ENCODE assay signal across 1 cellular context in the genomic region with DNA sequence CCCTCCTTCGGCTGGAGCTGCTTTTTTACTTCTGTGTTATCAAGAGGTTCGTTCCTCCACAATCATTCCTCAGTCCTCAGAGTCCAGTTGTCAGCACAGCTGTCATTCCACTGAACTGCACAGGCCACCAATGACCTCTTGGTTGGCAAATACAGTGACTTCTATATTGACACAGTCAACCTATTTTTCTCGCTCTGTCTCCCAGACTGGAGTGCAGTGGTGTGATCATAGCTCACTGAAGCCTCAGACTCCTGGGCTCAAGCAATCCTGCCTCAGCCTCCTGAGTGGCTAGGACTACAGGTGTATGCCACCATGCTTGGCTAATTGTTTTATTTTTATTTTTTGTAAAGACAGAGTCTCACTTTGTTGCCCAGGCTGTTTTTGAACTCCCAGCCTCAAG.
TF ChIP-seq lines count a peak whose summit lies in the region.

No MANE protein-coding gene starts in this region.

TF ChIP-seq in HepG2, 621 proteins besides CTCF, POLR2A, EP300 and RAD21 (continued from another document):
- TF ChIP-seq, protein P1, sequence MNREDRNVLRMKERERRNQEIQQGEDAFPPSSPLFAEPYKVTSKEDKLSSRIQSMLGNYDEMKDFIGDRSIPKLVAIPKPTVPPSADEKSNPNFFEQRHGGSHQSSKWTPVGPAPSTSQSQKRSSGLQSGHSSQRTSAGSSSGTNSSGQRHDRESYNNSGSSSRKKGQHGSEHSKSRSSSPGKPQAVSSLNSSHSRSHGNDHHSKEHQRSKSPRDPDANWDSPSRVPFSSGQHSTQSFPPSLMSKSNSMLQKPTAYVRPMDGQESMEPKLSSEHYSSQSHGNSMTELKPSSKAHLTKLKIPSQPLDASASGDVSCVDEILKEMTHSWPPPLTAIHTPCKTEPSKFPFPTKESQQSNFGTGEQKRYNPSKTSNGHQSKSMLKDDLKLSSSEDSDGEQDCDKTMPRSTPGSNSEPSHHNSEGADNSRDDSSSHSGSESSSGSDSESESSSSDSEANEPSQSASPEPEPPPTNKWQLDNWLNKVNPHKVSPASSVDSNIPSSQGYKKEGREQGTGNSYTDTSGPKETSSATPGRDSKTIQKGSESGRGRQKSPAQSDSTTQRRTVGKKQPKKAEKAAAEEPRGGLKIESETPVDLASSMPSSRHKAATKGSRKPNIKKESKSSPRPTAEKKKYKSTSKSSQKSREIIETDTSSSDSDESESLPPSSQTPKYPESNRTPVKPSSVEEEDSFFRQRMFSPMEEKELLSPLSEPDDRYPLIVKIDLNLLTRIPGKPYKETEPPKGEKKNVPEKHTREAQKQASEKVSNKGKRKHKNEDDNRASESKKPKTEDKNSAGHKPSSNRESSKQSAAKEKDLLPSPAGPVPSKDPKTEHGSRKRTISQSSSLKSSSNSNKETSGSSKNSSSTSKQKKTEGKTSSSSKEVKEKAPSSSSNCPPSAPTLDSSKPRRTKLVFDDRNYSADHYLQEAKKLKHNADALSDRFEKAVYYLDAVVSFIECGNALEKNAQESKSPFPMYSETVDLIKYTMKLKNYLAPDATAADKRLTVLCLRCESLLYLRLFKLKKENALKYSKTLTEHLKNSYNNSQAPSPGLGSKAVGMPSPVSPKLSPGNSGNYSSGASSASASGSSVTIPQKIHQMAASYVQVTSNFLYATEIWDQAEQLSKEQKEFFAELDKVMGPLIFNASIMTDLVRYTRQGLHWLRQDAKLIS (CRISPR knock-in tag; IDR thresholded peaks at IDR 0.05): no peak
- TF ChIP-seq NONO (IDR thresholded peaks at IDR 0.05) (no peak), NONO (CRISPR knock-in tag; conservative IDR thresholded peaks at IDR 0.05) (peak; percentile 49; the same call in 1 of the 2 replicates), ZNF577 (CRISPR knock-in tag; IDR thresholded peaks at IDR 0.05; ENCODE audit: borderline replicate concordance, low read depth) (no peak), ZBTB3 (CRISPR knock-in tag; IDR thresholded peaks at IDR 0.05; ENCODE audit: borderline replicate concordance, low read depth) (peak; percentile 94; the same call in 1 of the 2 replicates), HNF4A (CRISPR knock-in tag; IDR thresholded peaks at IDR 0.05) (peak; percentile 73; the same call in 1 of the 2 replicates), ZSCAN21 (CRISPR knock-in tag; IDR thresholded peaks at IDR 0.05; ENCODE audit: borderline replicate concordance) (no peak), ZNF557 (CRISPR knock-in tag; IDR thresholded peaks at IDR 0.05) (no peak), ZNF431 (CRISPR knock-in tag; IDR thresholded peaks at IDR 0.05; ENCODE audit: borderline replicate concordance, low read depth) (no peak), KMT2A (CRISPR knock-in tag; IDR thresholded peaks at IDR 0.05) (0 out of 2 replicates have a peak, but pooled peaks have one; percentile 23), ZNF790 (CRISPR knock-in tag; IDR thresholded peaks at IDR 0.05; ENCODE audit: borderline replicate concordance) (no peak), ZNF143 (CRISPR knock-in tag; IDR thresholded peaks at IDR 0.05) (0 out of 2 replicates have a peak, but pooled peaks have one; percentile 25), MAFG (CRISPR knock-in tag; IDR thresholded peaks at IDR 0.05) (no peak), TRIM24 (CRISPR knock-in tag; IDR thresholded peaks at IDR 0.05) (no peak), FOXK1 (CRISPR knock-in tag; IDR thresholded peaks at IDR 0.05; ENCODE audit: borderline replicate concordance, low read depth) (peak; percentile 66; the same call in 1 of the 2 replicates), HMGA1 (CRISPR knock-in tag; conservative IDR thresholded peaks at IDR 0.05) (no peak), SPEN (CRISPR knock-in tag; IDR thresholded peaks at IDR 0.05; ENCODE audit: low read depth) (0 out of 2 replicates have a peak, but pooled peaks have one; percentile 33), MEIS2 (CRISPR knock-in tag; IDR thresholded peaks at IDR 0.05) (peak; percentile 88), ZNF460 (CRISPR knock-in tag; IDR thresholded peaks at IDR 0.05; ENCODE audit: borderline replicate concordance) (peak; percentile 64; the same call in 1 of the 2 replicates), ZBTB7B (CRISPR knock-in tag; IDR thresholded peaks at IDR 0.05) (peak; percentile 72), KLF9 (CRISPR knock-in tag; IDR thresholded peaks at IDR 0.05; ENCODE audit: low read depth) (no peak), ZNF331 (CRISPR knock-in tag; IDR thresholded peaks at IDR 0.05) (peak; percentile 80; the same call in 1 of the 2 replicates), FOSL2 (CRISPR knock-in tag; IDR thresholded peaks at IDR 0.05) (peak; percentile 76), KAT8 (CRISPR knock-in tag; IDR thresholded peaks at IDR 0.05) (peak; percentile 52)
- TF ChIP-seq, protein P2, sequence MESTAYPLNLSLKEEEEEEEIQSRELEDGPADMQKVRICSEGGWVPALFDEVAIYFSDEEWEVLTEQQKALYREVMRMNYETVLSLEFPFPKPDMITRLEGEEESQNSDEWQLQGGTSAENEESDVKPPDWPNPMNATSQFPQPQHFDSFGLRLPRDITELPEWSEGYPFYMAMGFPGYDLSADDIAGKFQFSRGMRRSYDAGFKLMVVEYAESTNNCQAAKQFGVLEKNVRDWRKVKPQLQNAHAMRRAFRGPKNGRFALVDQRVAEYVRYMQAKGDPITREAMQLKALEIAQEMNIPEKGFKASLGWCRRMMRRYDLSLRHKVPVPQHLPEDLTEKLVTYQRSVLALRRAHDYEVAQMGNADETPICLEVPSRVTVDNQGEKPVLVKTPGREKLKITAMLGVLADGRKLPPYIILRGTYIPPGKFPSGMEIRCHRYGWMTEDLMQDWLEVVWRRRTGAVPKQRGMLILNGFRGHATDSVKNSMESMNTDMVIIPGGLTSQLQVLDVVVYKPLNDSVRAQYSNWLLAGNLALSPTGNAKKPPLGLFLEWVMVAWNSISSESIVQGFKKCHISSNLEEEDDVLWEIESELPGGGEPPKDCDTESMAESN (CRISPR knock-in tag; conservative IDR thresholded peaks at IDR 0.05): no peak
- TF ChIP-seq, protein P3, sequence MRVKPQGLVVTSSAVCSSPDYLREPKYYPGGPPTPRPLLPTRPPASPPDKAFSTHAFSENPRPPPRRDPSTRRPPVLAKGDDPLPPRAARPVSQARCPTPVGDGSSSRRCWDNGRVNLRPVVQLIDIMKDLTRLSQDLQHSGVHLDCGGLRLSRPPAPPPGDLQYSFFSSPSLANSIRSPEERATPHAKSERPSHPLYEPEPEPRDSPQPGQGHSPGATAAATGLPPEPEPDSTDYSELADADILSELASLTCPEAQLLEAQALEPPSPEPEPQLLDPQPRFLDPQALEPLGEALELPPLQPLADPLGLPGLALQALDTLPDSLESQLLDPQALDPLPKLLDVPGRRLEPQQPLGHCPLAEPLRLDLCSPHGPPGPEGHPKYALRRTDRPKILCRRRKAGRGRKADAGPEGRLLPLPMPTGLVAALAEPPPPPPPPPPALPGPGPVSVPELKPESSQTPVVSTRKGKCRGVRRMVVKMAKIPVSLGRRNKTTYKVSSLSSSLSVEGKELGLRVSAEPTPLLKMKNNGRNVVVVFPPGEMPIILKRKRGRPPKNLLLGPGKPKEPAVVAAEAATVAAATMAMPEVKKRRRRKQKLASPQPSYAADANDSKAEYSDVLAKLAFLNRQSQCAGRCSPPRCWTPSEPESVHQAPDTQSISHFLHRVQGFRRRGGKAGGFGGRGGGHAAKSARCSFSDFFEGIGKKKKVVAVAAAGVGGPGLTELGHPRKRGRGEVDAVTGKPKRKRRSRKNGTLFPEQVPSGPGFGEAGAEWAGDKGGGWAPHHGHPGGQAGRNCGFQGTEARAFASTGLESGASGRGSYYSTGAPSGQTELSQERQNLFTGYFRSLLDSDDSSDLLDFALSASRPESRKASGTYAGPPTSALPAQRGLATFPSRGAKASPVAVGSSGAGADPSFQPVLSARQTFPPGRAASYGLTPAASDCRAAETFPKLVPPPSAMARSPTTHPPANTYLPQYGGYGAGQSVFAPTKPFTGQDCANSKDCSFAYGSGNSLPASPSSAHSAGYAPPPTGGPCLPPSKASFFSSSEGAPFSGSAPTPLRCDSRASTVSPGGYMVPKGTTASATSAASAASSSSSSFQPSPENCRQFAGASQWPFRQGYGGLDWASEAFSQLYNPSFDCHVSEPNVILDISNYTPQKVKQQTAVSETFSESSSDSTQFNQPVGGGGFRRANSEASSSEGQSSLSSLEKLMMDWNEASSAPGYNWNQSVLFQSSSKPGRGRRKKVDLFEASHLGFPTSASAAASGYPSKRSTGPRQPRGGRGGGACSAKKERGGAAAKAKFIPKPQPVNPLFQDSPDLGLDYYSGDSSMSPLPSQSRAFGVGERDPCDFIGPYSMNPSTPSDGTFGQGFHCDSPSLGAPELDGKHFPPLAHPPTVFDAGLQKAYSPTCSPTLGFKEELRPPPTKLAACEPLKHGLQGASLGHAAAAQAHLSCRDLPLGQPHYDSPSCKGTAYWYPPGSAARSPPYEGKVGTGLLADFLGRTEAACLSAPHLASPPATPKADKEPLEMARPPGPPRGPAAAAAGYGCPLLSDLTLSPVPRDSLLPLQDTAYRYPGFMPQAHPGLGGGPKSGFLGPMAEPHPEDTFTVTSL (CRISPR knock-in tag; IDR thresholded peaks at IDR 0.05; ENCODE audit: borderline replicate concordance): peak; percentile 74; the same call in 1 of the 2 replicates
- TF ChIP-seq, protein P4, sequence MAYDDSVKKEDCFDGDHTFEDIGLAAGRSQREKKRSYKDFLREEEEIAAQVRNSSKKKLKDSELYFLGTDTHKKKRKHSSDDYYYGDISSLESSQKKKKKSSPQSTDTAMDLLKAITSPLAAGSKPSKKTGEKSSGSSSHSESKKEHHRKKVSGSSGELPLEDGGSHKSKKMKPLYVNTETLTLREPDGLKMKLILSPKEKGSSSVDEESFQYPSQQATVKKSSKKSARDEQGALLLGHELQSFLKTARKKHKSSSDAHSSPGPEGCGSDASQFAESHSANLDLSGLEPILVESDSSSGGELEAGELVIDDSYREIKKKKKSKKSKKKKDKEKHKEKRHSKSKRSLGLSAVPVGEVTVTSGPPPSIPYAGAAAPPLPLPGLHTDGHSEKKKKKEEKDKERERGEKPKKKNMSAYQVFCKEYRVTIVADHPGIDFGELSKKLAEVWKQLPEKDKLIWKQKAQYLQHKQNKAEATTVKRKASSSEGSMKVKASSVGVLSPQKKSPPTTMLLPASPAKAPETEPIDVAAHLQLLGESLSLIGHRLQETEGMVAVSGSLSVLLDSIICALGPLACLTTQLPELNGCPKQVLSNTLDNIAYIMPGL (CRISPR knock-in tag; IDR thresholded peaks at IDR 0.05; ENCODE audit: borderline replicate concordance in 1 of 2, low read depth in 1 of 2): peak in 1 of 2 experiments; percentile 45; a peak in 1 of 4 replicates
- TF ChIP-seq, protein P5, sequence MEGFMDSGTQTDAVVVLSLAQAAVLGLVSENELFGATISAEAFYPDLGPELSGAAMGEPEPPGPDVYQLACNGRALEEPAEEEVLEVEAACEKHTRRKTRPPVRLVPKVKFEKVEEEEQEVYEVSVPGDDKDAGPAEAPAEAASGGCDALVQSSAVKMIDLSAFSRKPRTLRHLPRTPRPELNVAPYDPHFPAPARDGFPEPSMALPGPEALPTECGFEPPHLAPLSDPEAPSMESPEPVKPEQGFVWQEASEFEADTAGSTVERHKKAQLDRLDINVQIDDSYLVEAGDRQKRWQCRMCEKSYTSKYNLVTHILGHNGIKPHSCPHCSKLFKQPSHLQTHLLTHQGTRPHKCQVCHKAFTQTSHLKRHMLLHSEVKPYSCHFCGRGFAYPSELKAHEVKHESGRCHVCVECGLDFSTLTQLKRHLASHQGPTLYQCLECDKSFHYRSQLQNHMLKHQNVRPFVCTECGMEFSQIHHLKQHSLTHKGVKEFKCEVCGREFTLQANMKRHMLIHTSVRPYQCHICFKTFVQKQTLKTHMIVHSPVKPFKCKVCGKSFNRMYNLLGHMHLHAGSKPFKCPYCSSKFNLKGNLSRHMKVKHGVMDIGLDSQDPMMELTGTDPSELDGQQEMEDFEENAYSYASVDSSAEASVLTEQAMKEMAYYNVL (CRISPR knock-in tag; IDR thresholded peaks at IDR 0.05; ENCODE audit: borderline replicate concordance): 0 out of 2 replicates have a peak, but pooled peaks have one; percentile 71
- TF ChIP-seq, protein P6, sequence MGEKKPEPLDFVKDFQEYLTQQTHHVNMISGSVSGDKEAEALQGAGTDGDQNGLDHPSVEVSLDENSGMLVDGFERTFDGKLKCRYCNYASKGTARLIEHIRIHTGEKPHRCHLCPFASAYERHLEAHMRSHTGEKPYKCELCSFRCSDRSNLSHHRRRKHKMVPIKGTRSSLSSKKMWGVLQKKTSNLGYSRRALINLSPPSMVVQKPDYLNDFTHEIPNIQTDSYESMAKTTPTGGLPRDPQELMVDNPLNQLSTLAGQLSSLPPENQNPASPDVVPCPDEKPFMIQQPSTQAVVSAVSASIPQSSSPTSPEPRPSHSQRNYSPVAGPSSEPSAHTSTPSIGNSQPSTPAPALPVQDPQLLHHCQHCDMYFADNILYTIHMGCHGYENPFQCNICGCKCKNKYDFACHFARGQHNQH (CRISPR knock-in tag; IDR thresholded peaks at IDR 0.05): peak; percentile 43
- TF ChIP-seq, protein P7, sequence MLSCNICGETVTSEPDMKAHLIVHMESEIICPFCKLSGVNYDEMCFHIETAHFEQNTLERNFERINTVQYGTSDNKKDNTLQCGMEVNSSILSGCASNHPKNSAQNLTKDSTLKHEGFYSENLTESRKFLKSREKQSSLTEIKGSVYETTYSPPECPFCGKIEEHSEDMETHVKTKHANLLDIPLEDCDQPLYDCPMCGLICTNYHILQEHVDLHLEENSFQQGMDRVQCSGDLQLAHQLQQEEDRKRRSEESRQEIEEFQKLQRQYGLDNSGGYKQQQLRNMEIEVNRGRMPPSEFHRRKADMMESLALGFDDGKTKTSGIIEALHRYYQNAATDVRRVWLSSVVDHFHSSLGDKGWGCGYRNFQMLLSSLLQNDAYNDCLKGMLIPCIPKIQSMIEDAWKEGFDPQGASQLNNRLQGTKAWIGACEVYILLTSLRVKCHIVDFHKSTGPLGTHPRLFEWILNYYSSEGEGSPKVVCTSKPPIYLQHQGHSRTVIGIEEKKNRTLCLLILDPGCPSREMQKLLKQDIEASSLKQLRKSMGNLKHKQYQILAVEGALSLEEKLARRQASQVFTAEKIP (CRISPR knock-in tag; IDR thresholded peaks at IDR 0.05; ENCODE audit: borderline replicate concordance): no peak
- TF ChIP-seq, protein P8, sequence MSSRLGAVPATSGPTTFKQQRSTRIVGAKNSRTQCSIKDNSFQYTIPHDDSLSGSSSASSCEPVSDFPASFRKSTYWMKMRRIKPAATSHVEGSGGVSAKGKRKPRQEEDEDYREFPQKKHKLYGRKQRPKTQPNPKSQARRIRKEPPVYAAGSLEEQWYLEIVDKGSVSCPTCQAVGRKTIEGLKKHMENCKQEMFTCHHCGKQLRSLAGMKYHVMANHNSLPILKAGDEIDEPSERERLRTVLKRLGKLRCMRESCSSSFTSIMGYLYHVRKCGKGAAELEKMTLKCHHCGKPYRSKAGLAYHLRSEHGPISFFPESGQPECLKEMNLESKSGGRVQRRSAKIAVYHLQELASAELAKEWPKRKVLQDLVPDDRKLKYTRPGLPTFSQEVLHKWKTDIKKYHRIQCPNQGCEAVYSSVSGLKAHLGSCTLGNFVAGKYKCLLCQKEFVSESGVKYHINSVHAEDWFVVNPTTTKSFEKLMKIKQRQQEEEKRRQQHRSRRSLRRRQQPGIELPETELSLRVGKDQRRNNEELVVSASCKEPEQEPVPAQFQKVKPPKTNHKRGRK (CRISPR knock-in tag; IDR thresholded peaks at IDR 0.05): no peak
